ENCODE assay signal across 13 cellular contexts in the genomic region with DNA sequence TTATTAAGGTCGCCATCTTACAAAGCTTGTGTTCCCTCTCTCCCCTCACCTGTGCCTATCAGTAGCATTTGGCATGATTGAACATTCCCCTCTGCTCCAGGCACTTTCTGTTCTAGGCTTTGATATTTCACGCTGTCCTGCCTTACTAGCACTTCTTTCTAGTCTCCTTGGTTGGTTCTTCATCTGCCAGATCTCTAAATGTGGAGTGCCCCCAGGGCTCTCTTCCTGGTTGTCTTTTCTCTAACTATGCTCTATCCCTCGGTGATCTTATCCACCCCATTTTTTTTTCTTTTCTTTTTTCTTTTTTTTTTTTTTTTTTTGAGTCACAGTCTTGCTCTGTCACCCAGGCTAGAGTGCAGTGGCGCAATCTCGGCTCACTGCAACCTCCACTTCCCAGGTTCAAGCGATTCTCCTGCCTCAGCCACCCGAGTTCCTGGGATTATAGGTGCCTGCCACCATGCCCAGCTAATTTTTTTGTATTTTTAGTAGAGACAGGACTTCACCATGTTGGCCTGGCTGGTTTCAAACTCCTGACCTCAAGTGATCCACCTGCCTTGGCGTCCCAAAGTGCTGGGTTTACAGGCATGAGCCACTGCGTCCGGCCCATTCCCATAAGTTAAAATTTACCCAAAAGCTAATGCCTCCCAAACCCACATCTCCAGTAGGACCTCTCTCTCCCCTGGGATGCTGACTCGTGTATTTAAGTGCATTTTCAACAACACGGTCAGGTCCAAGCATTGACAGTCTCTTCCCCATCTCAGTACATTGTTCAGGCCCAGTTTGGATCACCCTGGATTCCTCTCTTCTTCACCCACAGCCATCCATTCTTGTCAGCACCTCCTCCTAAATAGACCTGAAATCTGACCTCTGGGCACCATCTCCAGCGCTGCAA. TPM values are rescaled to one million over a fixed set of nuclear protein-coding genes. Genes with fewer than 3 reads are reported as not detected.
DNase-seq lines count a peak whose midpoint lies in the region; ATAC-seq, FAIRE-seq and TF ChIP-seq lines count a peak whose summit lies in the region.
"Had no signal": no experiment of that assay in that cellular context is flagged by ENCODE, and none has a peak within 500 bp of the region (broad histone marks: within the 10 kb centered on the region; RNA-seq: fewer than 3 reads in every experiment).

No MANE protein-coding gene starts in this region.

- H3K27ac Mint-ChIP-seq in activated CD4-positive, alpha-beta T cell treated with anti-CD3 and anti-CD28 coated beads, Interleukin-2, amount 10 ng/mL, durations not matched to agents 7 days and 5 days = peak overlapping the region; percentile 70
- no peak overlapping the region for H3K27ac Mint-ChIP-seq in activated CD4-positive, alpha-beta T cell treated with anti-CD3 and anti-CD28 coated beads for 36 hours
- H3K27ac Mint-ChIP-seq in HFFc6 = peak overlapping the region; percentile 80
- no peak overlapping the region for H3K27ac Mint-ChIP-seq in neural crest cell (ENCODE audit: unreplicated experiment)
- H3K27ac Mint-ChIP-seq in CD4-positive, alpha-beta T cell = no peak overlapping the region

- H3K27ac ChIP-seq in GM12878 (ENCODE audit: control insufficient read depth, insufficient read depth) = no peak overlapping the region
- no peak overlapping the region for H3K27ac ChIP-seq in CD4-positive, alpha-beta T cell (ENCODE audit: low read depth, low read length)
- H3K27ac ChIP-seq: tibial nerve had no signal

- no peaks in the 10 kb centered on the region for H3K27me3 ChIP-seq in GM12878 (replicated peaks in 1 of 2; ENCODE audit: control insufficient read depth in 2 of 2, insufficient read depth in 2 of 2, low read length in 1 of 2)
- no peaks in the 10 kb centered on the region for H3K27me3 ChIP-seq in CD4-positive, alpha-beta T cell (ENCODE audit: control insufficient read depth, insufficient read depth, low read length)
- H3K27me3 ChIP-seq: tibial nerve had no signal

- no peak overlapping the region for H3K4me3 Mint-ChIP-seq in activated CD4-positive, alpha-beta T cell treated with anti-CD3 and anti-CD28 coated beads, Interleukin-2, amount 10 ng/mL, durations not matched to agents 7 days and 5 days
- H3K4me3 Mint-ChIP-seq in activated CD4-positive, alpha-beta T cell treated with anti-CD3 and anti-CD28 coated beads for 36 hours = no peak overlapping the region
- peak overlapping the region; percentile 46 for H3K4me3 Mint-ChIP-seq in HFFc6
- peak overlapping the region; percentile 52 for H3K4me3 Mint-ChIP-seq in neural crest cell
- H3K4me3 Mint-ChIP-seq in CD4-positive, alpha-beta T cell = no peak overlapping the region

- H3K9me3 Mint-ChIP-seq in activated CD4-positive, alpha-beta T cell treated with anti-CD3 and anti-CD28 coated beads, Interleukin-2, amount 10 ng/mL, durations not matched to agents 7 days and 5 days = no peaks in the 10 kb centered on the region
- no peaks in the 10 kb centered on the region for H3K9me3 Mint-ChIP-seq in activated CD4-positive, alpha-beta T cell treated with anti-CD3 and anti-CD28 coated beads for 36 hours (ENCODE audit: low read depth)
- H3K9me3 Mint-ChIP-seq in HFFc6 (no peaks in the 10 kb centered on the region; the same call in 1 of the 2 replicates), neural crest cell (no peaks in the 10 kb centered on the region)
- H3K9me3 Mint-ChIP-seq in CD4-positive, alpha-beta T cell = no peaks in the 10 kb centered on the region

- no peak for TF ChIP-seq RAD21 in GM12878 (IDR thresholded peaks at IDR 0.05; ENCODE audit: insufficient read depth, low read depth, low read length)

- no peak for TF ChIP-seq CTCF in HFFc6 (IDR thresholded peaks at IDR 0.05)
- TF ChIP-seq CTCF in GM12878 (IDR thresholded peaks at IDR 0.05 in 2 of 3, conservative IDR thresholded peaks at IDR 0.05 in 1 of 3; ENCODE audit: control insufficient read depth in 2 of 3, extremely low read depth in 1 of 3, insufficient read depth in 1 of 3, low read depth in 3 of 3, low read length in 3 of 3) = no peak
- TF ChIP-seq CTCF in neural crest cell (conservative IDR thresholded peaks at IDR 0.05) = no peak
- no peak for TF ChIP-seq CTCF in CD4-positive, alpha-beta T cell (IDR thresholded peaks at IDR 0.05)

- CTCF ChIA-PET in activated CD4-positive, alpha-beta T cell treated with anti-CD3 and anti-CD28 coated beads, Interleukin-2, amount 10 ng/mL, durations not matched to agents 7 days and 5 days (lab: Charles Lee) = no interaction called here
- CTCF ChIA-PET in activated CD4-positive, alpha-beta T cell treated with anti-CD3 and anti-CD28 coated beads for 36 hours (lab: Charles Lee) = no interaction called here
- CTCF ChIA-PET in GM12878 (lab: Yijun Ruan, JAX) = interaction anchor here (1.2 to 1.5 kb wide), 2 partner anchors 51 to 480 kb away, joined by 3 to 4 read pairs; no protein-coding TSS in a partner anchor
- CTCF ChIA-PET in CD4-positive, alpha-beta T cell (lab: Charles Lee) = no interaction called here

- POLR2A ChIA-PET in activated CD4-positive, alpha-beta T cell treated with anti-CD3 and anti-CD28 coated beads, Interleukin-2, amount 10 ng/mL, durations not matched to agents 7 days and 5 days (lab: Charles Lee) = no interaction called here
- POLR2A ChIA-PET in activated CD4-positive, alpha-beta T cell treated with anti-CD3 and anti-CD28 coated beads for 36 hours (lab: Charles Lee) = no interaction called here
- POLR2A ChIA-PET in GM12878 (lab: Charles Lee) = interaction anchor here (0.6 kb wide), 1 partner anchor 383 kb away, joined by 4 read pairs; no protein-coding TSS in a partner anchor
- POLR2A ChIA-PET in CD4-positive, alpha-beta T cell (lab: Charles Lee) = no interaction called here

- intact Hi-C loops in activated CD4-positive, alpha-beta T cell treated with anti-CD3 and anti-CD28 coated beads for 36 hours (cut with DNase I, micrococcal nuclease) = loop anchor here in 1 of 2 experiments (10.0 kb wide), 1 partner anchor 433 kb away; no protein-coding TSS in a partner anchor
- intact Hi-C loops in GM12878 (cut with micrococcal nuclease; ENCODE audit: unreplicated experiment) = no loop called here
- intact Hi-C loops in CD4-positive, alpha-beta T cell (cut with DNase I, micrococcal nuclease) = loop anchor here in 1 of 2 experiments (10.0 kb wide), 2 partner anchors 207 to 637 kb away; partner anchors contain the start of genes EHD4 and RPAP1

- no peak for TF ChIP-seq POLR2A in GM12878 (IDR thresholded peaks at IDR 0.05; ENCODE audit: low read depth, low read length)

- no peaks in the 10 kb centered on the region for H4K20me1 ChIP-seq in GM12878 (ENCODE audit: control insufficient read depth, insufficient read depth)

- TF ChIP-seq EP300 in GM12878 (IDR thresholded peaks at IDR 0.05; ENCODE audit: borderline replicate concordance in 1 of 2, control insufficient read depth in 1 of 2, low read depth in 2 of 2, low read length in 2 of 2) = no peak

- SMC1A ChIA-PET in GM12878 (lab: Charles Lee; ENCODE audit: uncharacterized antibody, unreplicated experiment) = interaction anchor here (0.8 kb wide), 1 partner anchor 64 kb away, joined by 3 read pairs; the partner anchor contains the start of gene NDUFAF1

- in situ Hi-C loops in GM12878 (cut with MboI) = no loop called here

- WGBS in GM12878 (ENCODE audit: insufficient coverage, insufficient replicate concordance, low lambda C conversion rate, missing lambda C conversion rate) = 86% methylated on average over 11 of the region's 13 CpGs

- H2AFZ ChIP-seq in GM12878 (ENCODE audit: control insufficient read depth, low read depth, low read length) = peak overlapping the region; percentile 63

- H3K4me2 ChIP-seq in GM12878 (ENCODE audit: control insufficient read depth, insufficient read depth) = peak overlapping the region; percentile 66

- DNase-seq in activated CD4-positive, alpha-beta T cell treated with anti-CD3 and anti-CD28 coated beads, Interleukin-2, amount 10 ng/mL, durations not matched to agents 7 days and 5 days = no peak
- no peak for DNase-seq in activated CD4-positive, alpha-beta T cell treated with anti-CD3 and anti-CD28 coated beads for 36 hours
- DNase-seq in HFFc6 (no peak), GM12878 (ENCODE audit: low read depth, low spot score) (no peak), neural crest cell (ENCODE audit: low read depth, low spot score) (no peak), NK-92 (lab: John Stamatoyannopoulos, UW; ENCODE audit: unreplicated experiment) (no peak)
- no peak for DNase-seq in CD4-positive, alpha-beta T cell
- DNase-seq in stimulated activated CD4-positive, alpha-beta T cell treated with anti-CD3 and anti-CD28 coated beads, Interleukin-4, amount 100 ng/mL, for 1 hour = no peak
- DNase-seq: activated CD8-positive, alpha-beta memory T cell treated with anti-CD3 and anti-CD28 coated beads, Interleukin-2, amount 50 U/mL, for 48 hours; NCI-H524 treated with DMSO at 0.1 percent for 48 hours; posterior cingulate gyrus had no signal

- FAIRE-seq in GM12878 (lab: Jason Lieb, UNC) = no peak
- FAIRE-seq: TTC549 had no signal

- H3K36me3 Mint-ChIP-seq in activated CD4-positive, alpha-beta T cell treated with anti-CD3 and anti-CD28 coated beads, Interleukin-2, amount 10 ng/mL, durations not matched to agents 7 days and 5 days (ENCODE audit: low read depth) = peaks cover 69% of the 10 kb centered on the region
- peaks cover 60% of the 10 kb centered on the region for H3K36me3 Mint-ChIP-seq in activated CD4-positive, alpha-beta T cell treated with anti-CD3 and anti-CD28 coated beads for 36 hours (ENCODE audit: low read depth)
- H3K36me3 Mint-ChIP-seq in HFFc6 (ENCODE audit: low read depth) (peaks cover 26% of the 10 kb centered on the region), neural crest cell (ENCODE audit: low read depth) (peaks cover 16% of the 10 kb centered on the region)
- peaks cover 5% of the 10 kb centered on the region for H3K36me3 Mint-ChIP-seq in CD4-positive, alpha-beta T cell (ENCODE audit: low read depth)

- ATAC-seq in activated CD4-positive, alpha-beta T cell treated with anti-CD3 and anti-CD28 coated beads for 36 hours = no peak
- no peak for ATAC-seq in GM12878
- ATAC-seq in CD4-positive, alpha-beta T cell (ENCODE audit: poor library complexity) = no peak

- RAD21 ChIA-PET in GM12878 (lab: Charles Lee; ENCODE audit: unreplicated experiment) = no interaction called here

- H3K4me1 ChIP-seq in GM12878 (ENCODE audit: control insufficient read depth, insufficient read depth, low read length) = peaks cover 4% of the 10 kb centered on the region; the same call in 1 of the 2 replicates

- peaks cover 89% of the 10 kb centered on the region for H3K79me2 ChIP-seq in GM12878 (ENCODE audit: control insufficient read depth, insufficient read depth, low read length)

- H3K9me3 ChIP-seq in GM12878 (replicated peaks; ENCODE audit: control insufficient read depth, insufficient read depth, low read length) = no peaks in the 10 kb centered on the region
- H3K9me3 ChIP-seq in CD4-positive, alpha-beta T cell (ENCODE audit: control insufficient read depth, low read length) = no peaks in the 10 kb centered on the region
- H3K9me3 ChIP-seq: tibial nerve had no signal

- H3K9ac ChIP-seq in GM12878 (ENCODE audit: control insufficient read depth, insufficient read depth, low read length) = peak overlapping the region; percentile 27; the same call in 1 of the 2 replicates

- H3K36me3 ChIP-seq in GM12878 (ENCODE audit: control insufficient read depth in 2 of 2, insufficient read depth in 2 of 2, low read length in 1 of 2) = peaks cover 10 to 22% of the 10 kb centered on the region in 2 experiments
- H3K36me3 ChIP-seq: tibial nerve had no signal

- H3K27me3 Mint-ChIP-seq in activated CD4-positive, alpha-beta T cell treated with anti-CD3 and anti-CD28 coated beads, Interleukin-2, amount 10 ng/mL, durations not matched to agents 7 days and 5 days = no peaks in the 10 kb centered on the region
- H3K27me3 Mint-ChIP-seq in activated CD4-positive, alpha-beta T cell treated with anti-CD3 and anti-CD28 coated beads for 36 hours = no peaks in the 10 kb centered on the region
- peaks cover under 1% of the 10 kb centered on the region; the same call in 1 of the 2 replicates for H3K27me3 Mint-ChIP-seq in HFFc6 (ENCODE audit: insufficient read depth)
- H3K27me3 Mint-ChIP-seq in neural crest cell (ENCODE audit: low read depth) = no peaks in the 10 kb centered on the region
- H3K27me3 Mint-ChIP-seq in CD4-positive, alpha-beta T cell = no peaks in the 10 kb centered on the region

- H3K4me1 Mint-ChIP-seq in activated CD4-positive, alpha-beta T cell treated with anti-CD3 and anti-CD28 coated beads, Interleukin-2, amount 10 ng/mL, durations not matched to agents 7 days and 5 days = peaks cover 51% of the 10 kb centered on the region
- H3K4me1 Mint-ChIP-seq in activated CD4-positive, alpha-beta T cell treated with anti-CD3 and anti-CD28 coated beads for 36 hours = peaks cover 29% of the 10 kb centered on the region
- peaks cover 42% of the 10 kb centered on the region for H3K4me1 Mint-ChIP-seq in HFFc6 (ENCODE audit: low read depth)
- peaks cover 27% of the 10 kb centered on the region for H3K4me1 Mint-ChIP-seq in neural crest cell
- H3K4me1 Mint-ChIP-seq in CD4-positive, alpha-beta T cell (ENCODE audit: low read depth) = peaks cover 13% of the 10 kb centered on the region

- H3K4me3 ChIP-seq in GM12878 = peak overlapping the region; percentile 32; the same call in 1 of the 2 replicates
- H3K4me3 ChIP-seq: tibial nerve had no signal

- TSS peak; percentile 14 for BruUV-seq in GM12878 (replicated peaks; lab: Mats Ljungman, UMichigan)

RNA-seq across cellular contexts. Expression of gene NUSAP1, which starts 5.2 kb away (rescaled TPM):
- total RNA-seq in activated CD4-positive, alpha-beta T cell treated with anti-CD3 and anti-CD28 coated beads, Interleukin-2, amount 10 ng/mL, durations not matched to agents 7 days and 5 days = 100 to 1,000 TPM; 310 to 336 TPM
- 100 to 1,000 TPM; 179 to 206 TPM for total RNA-seq in activated CD4-positive, alpha-beta T cell treated with anti-CD3 and anti-CD28 coated beads for 36 hours
- total RNA-seq in HFFc6 (2021; fragmentation: NEBNext Ultra II Directional; extraction: Animal tissue kit (Norgen Biotek cat#: 25700)) = 10 to 100 TPM; 30.9 to 69.0 (median 63.6) TPM
- 172 and 179 TPM in 2 replicates for total RNA-seq in GM12878 (2013; cell fraction: nucleolus; rRNA removed)
- total RNA-seq in GM12878 (2014; rRNA removed) (158 and 182 TPM in 2 replicates), GM12878 (2014; rRNA removed; fragmentation: Illumina TruSeq; extraction: Trizol) (291 and 299 TPM in 2 replicates), GM12878 (2021) (172 and 174 TPM in 2 replicates), neural crest cell (159 and 175 TPM in 2 replicates)
- polyA plus RNA-seq in GM12878 (2011; ENCODE audit: low read depth) = 149 TPM
- polyA plus RNA-seq in GM12878 (2011; rRNA removed) (227 and 284 TPM in 2 replicates), GM12878 (2014; fragmentation: Illumina TruSeq; extraction: Trizol) (269 and 367 TPM in 2 replicates), GM12878 (2014; fragmentation: Nextera tagmentation; extraction: Ambion mirVana) (100 to 1,000 TPM; 228 to 231 TPM), GM12878 (2014; rRNA removed) (208 and 252 TPM in 2 replicates), GM12878 (2016; fragmentation: Nextera tagmentation; extraction: Ambion mirVana) (100 to 1,000 TPM; 310 to 315 TPM)
- polyA plus RNA-seq in GM12878 (2011; cell fraction: cytosol; rRNA removed) = 175 and 189 TPM in 2 replicates
- 186 and 214 TPM in 2 replicates for polyA plus RNA-seq in GM12878 (2011; cell fraction: nucleus; rRNA removed)
- 83.4 and 102 TPM in 2 replicates for polyA plus RNA-seq in GM12878 (2012)
- 134 and 136 TPM in 2 replicates for polyA minus RNA-seq in GM12878 (2011; rRNA and poly(A)+ RNA removed)
- polyA minus RNA-seq in GM12878 (2011; cell fraction: cytosol; rRNA and poly(A)+ RNA removed) = 60.9 and 82.7 TPM in 2 replicates
- polyA minus RNA-seq in GM12878 (2011; cell fraction: nucleus; rRNA and poly(A)+ RNA removed) = 103 and 142 TPM in 2 replicates
- 1 to 10 TPM; 2.2 to 2.3 TPM for total RNA-seq in CD4-positive, alpha-beta T cell

RNA-seq across cellular contexts. Expression of gene OIP5, which starts 5.5 kb away (rescaled TPM):
- total RNA-seq in activated CD4-positive, alpha-beta T cell treated with anti-CD3 and anti-CD28 coated beads, Interleukin-2, amount 10 ng/mL, durations not matched to agents 7 days and 5 days = 10 to 100 TPM; 18.9 to 21.9 TPM
- 10 to 100 TPM; 11.5 to 14.0 TPM for total RNA-seq in activated CD4-positive, alpha-beta T cell treated with anti-CD3 and anti-CD28 coated beads for 36 hours
- 1 to 10 TPM; 4.1 to 8.0 (median 7.1) TPM for total RNA-seq in HFFc6 (2021; fragmentation: NEBNext Ultra II Directional; extraction: Animal tissue kit (Norgen Biotek cat#: 25700))
- 5.9 and 6.1 TPM in 2 replicates for total RNA-seq in GM12878 (2013; cell fraction: nucleolus; rRNA removed)
- total RNA-seq in GM12878 (2014; rRNA removed) = 26.8 and 28.7 TPM in 2 replicates
- 15.5 and 17.3 TPM in 2 replicates for total RNA-seq in GM12878 (2014; rRNA removed; fragmentation: Illumina TruSeq; extraction: Trizol)
- 19.0 and 19.6 TPM in 2 replicates for total RNA-seq in GM12878 (2021)
- polyA plus RNA-seq in GM12878 (2011; ENCODE audit: low read depth) = 9.4 TPM
- 28.6 and 39.4 TPM in 2 replicates for polyA plus RNA-seq in GM12878 (2011; rRNA removed)
- 17.9 and 24.0 TPM in 2 replicates for polyA plus RNA-seq in GM12878 (2011; cell fraction: cytosol; rRNA removed)
- 16.3 and 18.0 TPM in 2 replicates for polyA plus RNA-seq in GM12878 (2011; cell fraction: nucleus; rRNA removed)
- 6.2 and 12.1 TPM in 2 replicates for polyA plus RNA-seq in GM12878 (2012)
- 8.3 and 9.8 TPM in 2 replicates for polyA plus RNA-seq in GM12878 (2014; fragmentation: Illumina TruSeq; extraction: Trizol)
- polyA plus RNA-seq in GM12878 (2014; fragmentation: Nextera tagmentation; extraction: Ambion mirVana) = 10 to 100 TPM in 1 of 2 experiments, 1 to 10 TPM in 1; 4.8 to 13.0 TPM
- 18.7 and 24.5 TPM in 2 replicates for polyA plus RNA-seq in GM12878 (2014; rRNA removed)
- polyA plus RNA-seq in GM12878 (2016; fragmentation: Nextera tagmentation; extraction: Ambion mirVana) = 10 to 100 TPM; 61.4 TPM
- polyA minus RNA-seq in GM12878 (2011; rRNA and poly(A)+ RNA removed) = 6.7 and 8.2 TPM in 2 replicates
- polyA minus RNA-seq in GM12878 (2011; cell fraction: cytosol; rRNA and poly(A)+ RNA removed) = 5.5 and 10.8 TPM in 2 replicates
- 5.6 and 7.8 TPM in 2 replicates for polyA minus RNA-seq in GM12878 (2011; cell fraction: nucleus; rRNA and poly(A)+ RNA removed)
- total RNA-seq in neural crest cell = 25.2 and 26.9 TPM in 2 replicates
- under 1 TPM; 0.20 to 0.36 TPM for total RNA-seq in CD4-positive, alpha-beta T cell

Comparison
In these comparisons a context has a peak if more than half of its experiments do, and no peak if none do; other contexts are left out.
1. H3K27ac Mint-ChIP-seq: peak in activated CD4-positive, alpha-beta T cell treated with anti-CD3 and anti-CD28 coated beads, Interleukin-2, amount 10 ng/mL, durations not matched to agents 7 days and 5 days (single experiment) and HFFc6 (single experiment); none in activated CD4-positive, alpha-beta T cell treated with anti-CD3 and anti-CD28 coated beads for 36 hours (single experiment), neural crest cell (single experiment) and CD4-positive, alpha-beta T cell (single experiment).
2. H3K4me3 Mint-ChIP-seq: peak in HFFc6 (single experiment) and neural crest cell (single experiment); none in activated CD4-positive, alpha-beta T cell treated with anti-CD3 and anti-CD28 coated beads, Interleukin-2, amount 10 ng/mL, durations not matched to agents 7 days and 5 days (single experiment), activated CD4-positive, alpha-beta T cell treated with anti-CD3 and anti-CD28 coated beads for 36 hours (single experiment) and CD4-positive, alpha-beta T cell (single experiment).
3. RNA of gene NUSAP1, which starts 5.2 kb away (total RNA-seq): 310 to 336 TPM in activated CD4-positive, alpha-beta T cell treated with anti-CD3 and anti-CD28 coated beads, Interleukin-2, amount 10 ng/mL, durations not matched to agents 7 days and 5 days, 179 to 206 TPM in activated CD4-positive, alpha-beta T cell treated with anti-CD3 and anti-CD28 coated beads for 36 hours, 158 to 299 TPM in GM12878, 159 to 175 TPM in neural crest cell and 30.9 to 69.0 TPM in HFFc6; 2.2 to 2.3 TPM in CD4-positive, alpha-beta T cell; every median in the first group is over 4 times any median in the second.